In the genomic region with DNA sequence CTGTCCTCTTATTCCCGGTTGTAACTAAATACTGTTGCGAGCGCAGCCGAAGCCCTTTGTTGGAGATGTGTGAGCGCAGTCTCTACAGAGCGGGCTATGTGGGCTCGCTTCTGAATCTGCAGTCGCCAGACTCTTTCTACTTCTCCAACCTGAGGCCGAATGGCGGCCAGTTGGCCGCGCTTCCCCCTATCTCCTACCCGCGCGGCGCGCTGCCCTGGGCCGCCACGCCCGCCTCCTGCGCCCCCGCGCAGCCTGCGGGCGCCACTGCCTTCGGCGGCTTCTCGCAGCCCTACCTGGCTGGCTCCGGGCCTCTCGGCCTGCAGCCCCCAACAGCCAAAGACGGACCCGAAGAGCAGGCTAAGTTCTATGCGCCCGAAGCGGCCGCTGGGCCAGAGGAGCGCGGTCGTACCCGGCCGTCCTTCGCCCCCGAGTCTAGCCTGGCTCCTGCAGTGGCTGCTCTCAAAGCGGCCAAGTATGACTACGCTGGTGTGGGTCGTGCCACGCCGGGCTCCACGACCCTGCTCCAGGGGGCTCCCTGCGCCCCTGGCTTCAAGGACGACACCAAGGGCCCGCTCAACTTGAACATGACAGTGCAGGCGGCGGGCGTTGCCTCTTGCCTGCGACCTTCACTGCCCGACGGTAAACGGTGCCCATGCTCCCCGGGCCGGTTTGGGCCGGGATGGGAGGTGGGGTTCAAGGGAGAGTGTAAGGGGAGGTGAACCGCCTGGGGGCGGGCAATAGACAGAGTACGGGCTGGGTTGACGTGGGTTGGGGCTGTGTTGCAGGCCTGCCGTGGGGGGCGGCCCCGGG, we compare ENCODE assay signal across 16 cellular contexts. TPM values are rescaled to one million over a fixed set of nuclear protein-coding genes. Genes with fewer than 3 reads are reported as not detected.
DNase-seq lines count a peak whose midpoint lies in the region; ATAC-seq, FAIRE-seq and TF ChIP-seq lines count a peak whose summit lies in the region.
"Had no signal": no experiment of that assay in that cellular context is flagged by ENCODE, and none has a peak within 500 bp of the region (broad histone marks: within the 10 kb centered on the region; RNA-seq: fewer than 3 reads in every experiment).

A gene with protein sequence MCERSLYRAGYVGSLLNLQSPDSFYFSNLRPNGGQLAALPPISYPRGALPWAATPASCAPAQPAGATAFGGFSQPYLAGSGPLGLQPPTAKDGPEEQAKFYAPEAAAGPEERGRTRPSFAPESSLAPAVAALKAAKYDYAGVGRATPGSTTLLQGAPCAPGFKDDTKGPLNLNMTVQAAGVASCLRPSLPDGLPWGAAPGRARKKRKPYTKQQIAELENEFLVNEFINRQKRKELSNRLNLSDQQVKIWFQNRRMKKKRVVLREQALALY (plus strand): TSS at position 59 of the 810 bp plus-strand sequence. CDS start 7 bp downstream, at position 66.

- H3K79me1 ChIP-seq in mesendoderm (ENCODE audit: low read length): no peaks in the 10 kb centered on the region

- H2BK5ac ChIP-seq in mesendoderm (ENCODE audit: low read length): no peak within 1 kb of the TSS

- H3K4ac ChIP-seq in mesendoderm (ENCODE audit: low read depth, low read length): no peak within 1 kb of the TSS

- H3K27me3 ChIP-seq in astrocyte (ENCODE audit: insufficient read depth, low read length): peaks cover 99% of the 10 kb centered on the region
- peaks cover 75% of the 10 kb centered on the region for H3K27me3 ChIP-seq in mesendoderm (ENCODE audit: insufficient read depth, low read length, poor library complexity)
- H3K27me3 ChIP-seq in vagina: no peaks in the 10 kb centered on the region

- H3K27ac Mint-ChIP-seq in activated naive CD8-positive, alpha-beta T cell treated with anti-CD3 and anti-CD28 coated beads, Interleukin-2, amount 10 ng/mL, durations not matched to agents 7 days and 5 days: peak within 1 kb of the TSS; percentile 9
- no peak within 1 kb of the TSS for H3K27ac Mint-ChIP-seq in activated naive CD8-positive, alpha-beta T cell treated with anti-CD3 and anti-CD28 coated beads, Interleukin-2, amount 50 U/mL, for 24 hours
- H3K27ac Mint-ChIP-seq in astrocyte (ENCODE audit: unreplicated experiment): peak within 1 kb of the TSS; percentile 69

- peaks cover 97% of the 10 kb centered on the region for H3K27me3 Mint-ChIP-seq in activated naive CD8-positive, alpha-beta T cell treated with anti-CD3 and anti-CD28 coated beads, Interleukin-2, amount 10 ng/mL, durations not matched to agents 7 days and 5 days
- H3K27me3 Mint-ChIP-seq in activated naive CD8-positive, alpha-beta T cell treated with anti-CD3 and anti-CD28 coated beads, Interleukin-2, amount 50 U/mL, for 24 hours: peaks cover 92% of the 10 kb centered on the region
- peaks cover 92% of the 10 kb centered on the region for H3K27me3 Mint-ChIP-seq in astrocyte (ENCODE audit: low read depth, unreplicated experiment)

- peaks cover 5% of the 10 kb centered on the region for H4K20me1 ChIP-seq in astrocyte (ENCODE audit: insufficient read depth, low read length)

- H2AFZ ChIP-seq in astrocyte (ENCODE audit: low read depth, low read length): no peak within 1 kb of the TSS

- H3K4me3 ChIP-seq in astrocyte (ENCODE audit: insufficient read depth, low read depth, low read length): no peak within 1 kb of the TSS
- no peak within 1 kb of the TSS for H3K4me3 ChIP-seq in mesendoderm (ENCODE audit: low read length)
- H3K4me3 ChIP-seq in vagina: peak within 1 kb of the TSS; percentile 48 to 54
- H3K4me3 ChIP-seq: esophagus squamous epithelium, transverse colon had no signal

- TF ChIP-seq POLR2A in vagina (IDR thresholded peaks at IDR 0.05): no peak

- no peak within 1 kb of the TSS for H3K4me3 Mint-ChIP-seq in activated naive CD8-positive, alpha-beta T cell treated with anti-CD3 and anti-CD28 coated beads, Interleukin-2, amount 10 ng/mL, durations not matched to agents 7 days and 5 days
- H3K4me3 Mint-ChIP-seq in activated naive CD8-positive, alpha-beta T cell treated with anti-CD3 and anti-CD28 coated beads, Interleukin-2, amount 50 U/mL, for 24 hours: no peak within 1 kb of the TSS
- no peak within 1 kb of the TSS for H3K4me3 Mint-ChIP-seq in astrocyte (ENCODE audit: unreplicated experiment)

- POLR2A ChIA-PET in activated naive CD8-positive, alpha-beta T cell treated with anti-CD3 and anti-CD28 coated beads, Interleukin-2, amount 10 ng/mL, durations not matched to agents 7 days and 5 days (lab: Charles Lee): no interaction called here

- no peak within 1 kb of the TSS for H2AK5ac ChIP-seq in mesendoderm (ENCODE audit: low read length)

- no peaks in the 10 kb centered on the region for H3K36me3 ChIP-seq in astrocyte (ENCODE audit: insufficient read depth, low read length)
- no peaks in the 10 kb centered on the region for H3K36me3 ChIP-seq in mesendoderm (ENCODE audit: control insufficient read depth, insufficient read depth, low read length)
- no peaks in the 10 kb centered on the region for H3K36me3 ChIP-seq in vagina
- H3K36me3 ChIP-seq: esophagus squamous epithelium, transverse colon had no signal

- no peak within 1 kb of the TSS for H4K5ac ChIP-seq in mesendoderm (ENCODE audit: low read length)

- no peaks in the 10 kb centered on the region for H3K36me3 Mint-ChIP-seq in activated naive CD8-positive, alpha-beta T cell treated with anti-CD3 and anti-CD28 coated beads, Interleukin-2, amount 10 ng/mL, durations not matched to agents 7 days and 5 days
- no peaks in the 10 kb centered on the region for H3K36me3 Mint-ChIP-seq in activated naive CD8-positive, alpha-beta T cell treated with anti-CD3 and anti-CD28 coated beads, Interleukin-2, amount 50 U/mL, for 24 hours (ENCODE audit: low read depth)
- no peaks in the 10 kb centered on the region for H3K36me3 Mint-ChIP-seq in astrocyte (ENCODE audit: low read depth, unreplicated experiment)

- peaks cover 7% of the 10 kb centered on the region for H3K4me1 ChIP-seq in astrocyte (ENCODE audit: insufficient read depth, low read length)
- H3K4me1 ChIP-seq in mesendoderm (ENCODE audit: control insufficient read depth, low read depth, low read length): peaks cover 4% of the 10 kb centered on the region
- peaks cover 60% of the 10 kb centered on the region for H3K4me1 ChIP-seq in vagina

- H3K18ac ChIP-seq in mesendoderm (ENCODE audit: low read length): no peak within 1 kb of the TSS

- no peak within 1 kb of the TSS for H2BK15ac ChIP-seq in mesendoderm (replicated peaks; ENCODE audit: low read depth)

- no peak for DNase-seq in activated naive CD8-positive, alpha-beta T cell treated with anti-CD3 and anti-CD28 coated beads, Interleukin-2, amount 10 ng/mL, durations not matched to agents 7 days and 5 days
- no peak for DNase-seq in activated naive CD8-positive, alpha-beta T cell treated with anti-CD3 and anti-CD28 coated beads, Interleukin-2, amount 50 U/mL, for 24 hours
- DNase-seq in astrocyte (ENCODE audit: low read depth) (no peak), mesendoderm (no peak), vagina (ENCODE audit: extremely low spot score in 2 of 2) (no peak), UCSD-AML1 (lab: John Stamatoyannopoulos, UW; ENCODE audit: unreplicated experiment) (no peak), cerebellar cortex (ENCODE audit: low spot score) (no peak)
- no peak for DNase-seq in activated naive CD4-positive, alpha-beta T cell treated with Interleukin-2 at 50 U/mL for 16 hours
- DNase-seq: esophagus squamous epithelium; left cardiac atrium; NCI-H2107; stimulated activated CD4-positive, alpha-beta T cell treated with anti-CD3 and anti-CD28 coated beads, Interleukin-1b, Interleukin-23, amount 100 ng/mL, for 48 hours; T-helper 2 cell; transverse colon had no signal

- no CpG with 5 or more reads among the region's 69 CpGs for WGBS in mesendoderm (ENCODE audit: extremely low coverage, insufficient coverage, low lambda C conversion rate)

- no peak within 1 kb of the TSS for H4K8ac ChIP-seq in mesendoderm (ENCODE audit: low read depth, low read length)

- H2BK120ac ChIP-seq in mesendoderm (ENCODE audit: low read depth, low read length): no peak within 1 kb of the TSS

- no peak within 1 kb of the TSS for H3K56ac ChIP-seq in mesendoderm (ENCODE audit: low read length)

- no peak within 1 kb of the TSS for H3K9ac ChIP-seq in astrocyte (ENCODE audit: low read length)
- H3K9ac ChIP-seq in mesendoderm (ENCODE audit: low read length): no peak within 1 kb of the TSS

- peaks cover 14% of the 10 kb centered on the region for H3K4me1 Mint-ChIP-seq in activated naive CD8-positive, alpha-beta T cell treated with anti-CD3 and anti-CD28 coated beads, Interleukin-2, amount 10 ng/mL, durations not matched to agents 7 days and 5 days
- H3K4me1 Mint-ChIP-seq in activated naive CD8-positive, alpha-beta T cell treated with anti-CD3 and anti-CD28 coated beads, Interleukin-2, amount 50 U/mL, for 24 hours: peaks cover 21% of the 10 kb centered on the region
- peaks cover 6% of the 10 kb centered on the region for H3K4me1 Mint-ChIP-seq in astrocyte (ENCODE audit: low read depth, unreplicated experiment)

- H3K9me3 ChIP-seq in astrocyte (ENCODE audit: insufficient read depth, low read depth, low read length): peaks cover 21% of the 10 kb centered on the region
- no peaks in the 10 kb centered on the region for H3K9me3 ChIP-seq in vagina
- H3K9me3 ChIP-seq: esophagus squamous epithelium, transverse colon had no signal

- H3K23ac ChIP-seq in mesendoderm (ENCODE audit: low read length): no peak within 1 kb of the TSS

- H3K9me3 Mint-ChIP-seq in activated naive CD8-positive, alpha-beta T cell treated with anti-CD3 and anti-CD28 coated beads, Interleukin-2, amount 10 ng/mL, durations not matched to agents 7 days and 5 days: no peaks in the 10 kb centered on the region
- no peaks in the 10 kb centered on the region for H3K9me3 Mint-ChIP-seq in activated naive CD8-positive, alpha-beta T cell treated with anti-CD3 and anti-CD28 coated beads, Interleukin-2, amount 50 U/mL, for 24 hours
- peaks cover 19% of the 10 kb centered on the region for H3K9me3 Mint-ChIP-seq in astrocyte (ENCODE audit: unreplicated experiment)

- intact Hi-C loops in vagina (cut with DNase I): no loop called here

- no peak for FAIRE-seq in astrocyte (lab: Jason Lieb, UNC)

- no peak for ATAC-seq in activated naive CD8-positive, alpha-beta T cell treated with anti-CD3 and anti-CD28 coated beads, Interleukin-2, amount 10 ng/mL, durations not matched to agents 7 days and 5 days (ENCODE audit: low read depth)
- no peak for ATAC-seq in activated naive CD8-positive, alpha-beta T cell treated with anti-CD3 and anti-CD28 coated beads, Interleukin-2, amount 50 U/mL, for 24 hours
- ATAC-seq: left cardiac atrium had no signal

- H3K4me2 ChIP-seq in astrocyte (ENCODE audit: low read length) (no peak within 1 kb of the TSS), mesendoderm (ENCODE audit: low read length) (peak within 1 kb of the TSS; percentile 61)

- H3K27ac ChIP-seq in astrocyte (ENCODE audit: low read depth, low read length) (no peak within 1 kb of the TSS), mesendoderm (ENCODE audit: low read depth, low read length) (no peak within 1 kb of the TSS), vagina (peak within 1 kb of the TSS; percentile 91)
- H3K27ac ChIP-seq: esophagus squamous epithelium, transverse colon had no signal

- H3K79me2 ChIP-seq in astrocyte (ENCODE audit: insufficient read depth, low read length) (no peaks in the 10 kb centered on the region), mesendoderm (ENCODE audit: control insufficient read depth, insufficient read depth, low read length) (no peaks in the 10 kb centered on the region)

- TF ChIP-seq CTCF in astrocyte (IDR thresholded peaks at IDR 0.05; ENCODE audit: insufficient read depth, low read depth, low read length): no peak
- TF ChIP-seq CTCF in vagina (IDR thresholded peaks at IDR 0.05): no peak

RNA-seq across cellular contexts. Expression of the gene that starts here (rescaled TPM):
- total RNA-seq in activated naive CD8-positive, alpha-beta T cell treated with anti-CD3 and anti-CD28 coated beads, Interleukin-2, amount 10 ng/mL, durations not matched to agents 7 days and 5 days: not detected
- total RNA-seq in astrocyte (not detected in 2 replicates), vagina (1.7 TPM)
- polyA plus RNA-seq in mesendoderm (2013, experiment 1 of 2): not detected
- polyA plus RNA-seq in mesendoderm (2013, experiment 2 of 2): not detected
- total RNA-seq: esophagus squamous epithelium, left cardiac atrium, myocyte, renal cortical epithelial cell, transverse colon had no signal

Comparison
In these comparisons a context has a peak if more than half of its experiments do, and no peak if none do; other contexts are left out.
1. H3K4me3 ChIP-seq: peak in vagina (2 of 2); none in astrocyte (single experiment) and mesendoderm (single experiment).